ENCODE assay signal across 9 cellular contexts in genomic region chr6:100719883-100720682, GRCh38.
DNase-seq lines count a peak whose midpoint lies in the region; ATAC-seq and TF ChIP-seq lines count a peak whose summit lies in the region.
"Had no signal": no experiment of that assay in that cellular context is flagged by ENCODE, and none has a peak within 500 bp of the region (broad histone marks: within the 10 kb centered on the region; RNA-seq: fewer than 3 reads in every experiment).

No MANE protein-coding gene starts in this region.

- peaks cover 15% of the 10 kb centered on the region for H3K4me1 Mint-ChIP-seq in CD4-positive, alpha-beta T cell (ENCODE audit: low read depth)
- H3K4me1 Mint-ChIP-seq in neural crest cell: peaks cover 12% of the 10 kb centered on the region

- peak overlapping the region in 12 of 59 donors; percentile 1 to 33 (median 18) for H3K4me3 ChIP-seq in dorsolateral prefrontal cortex

- POLR2A ChIA-PET in CD4-positive, alpha-beta T cell (lab: Charles Lee): no interaction called here

- H3K36me3 Mint-ChIP-seq in CD4-positive, alpha-beta T cell (ENCODE audit: low read depth): peaks cover 35% of the 10 kb centered on the region
- peaks cover 4% of the 10 kb centered on the region for H3K36me3 Mint-ChIP-seq in neural crest cell (ENCODE audit: low read depth)

- no peaks in the 10 kb centered on the region for H3K9me3 ChIP-seq in CD4-positive, alpha-beta T cell (ENCODE audit: control insufficient read depth, low read length)

- H3K4me3 Mint-ChIP-seq in CD4-positive, alpha-beta T cell: peak overlapping the region; percentile 20
- no peak overlapping the region for H3K4me3 Mint-ChIP-seq in neural crest cell
- H3K4me3 Mint-ChIP-seq: IgD-negative memory B cell had no signal

- no peaks in the 10 kb centered on the region for H3K27me3 ChIP-seq in CD4-positive, alpha-beta T cell (ENCODE audit: control insufficient read depth, insufficient read depth, low read length)
- no peaks in the 10 kb centered on the region for H3K27me3 ChIP-seq in dorsolateral prefrontal cortex

- DNase-seq in CD4-positive, alpha-beta T cell: no peak
- DNase-seq in NCI-H460 (ENCODE audit: extremely low read depth, low read depth) (peak; percentile 7), dorsolateral prefrontal cortex (no peak), neural crest cell (ENCODE audit: low read depth, low spot score) (no peak), UCSD-AML1 (lab: John Stamatoyannopoulos, UW; ENCODE audit: unreplicated experiment) (no peak), HK-2 (ENCODE audit: unreplicated experiment) (no peak)
- DNase-seq in activated T-cell treated with anti-CD3 and anti-CD28 coated beads, Interleukin-2, amount 50 U/mL, for 1 hour: no peak

- intact Hi-C loops in CD4-positive, alpha-beta T cell (cut with DNase I, micrococcal nuclease): loop anchor here (5.0 kb wide), 2 partner anchors 603 to 853 kb away; no protein-coding TSS in a partner anchor
- intact Hi-C loops in dorsolateral prefrontal cortex (cut with DNase I): no loop called here

- H3K9me3 Mint-ChIP-seq in CD4-positive, alpha-beta T cell: no peaks in the 10 kb centered on the region
- no peaks in the 10 kb centered on the region for H3K9me3 Mint-ChIP-seq in neural crest cell
- H3K9me3 Mint-ChIP-seq: IgD-negative memory B cell had no signal

- CTCF ChIA-PET in CD4-positive, alpha-beta T cell (lab: Charles Lee): no interaction called here

- no peaks in the 10 kb centered on the region for H3K27me3 Mint-ChIP-seq in CD4-positive, alpha-beta T cell
- no peaks in the 10 kb centered on the region for H3K27me3 Mint-ChIP-seq in neural crest cell (ENCODE audit: low read depth)
- H3K27me3 Mint-ChIP-seq: IgD-negative memory B cell had no signal

- H3K27ac ChIP-seq in CD4-positive, alpha-beta T cell (ENCODE audit: low read depth, low read length): no peak overlapping the region
- H3K27ac ChIP-seq in dorsolateral prefrontal cortex: no peak overlapping the region

- peak; percentile 60 for TF ChIP-seq CTCF in CD4-positive, alpha-beta T cell (IDR thresholded peaks at IDR 0.05)
- peak in 55 of 56 donors; percentile 9 to 72 (median 52) for TF ChIP-seq CTCF in dorsolateral prefrontal cortex (IDR thresholded peaks at IDR 0.05 in 54 of 56, conservative IDR thresholded peaks at IDR 0.05 in 2 of 56; ENCODE audit: low read depth in 1 of 56, partially characterized antibody in 56 of 56)
- peak; percentile 68 for TF ChIP-seq CTCF in neural crest cell (conservative IDR thresholded peaks at IDR 0.05)

- H3K27ac Mint-ChIP-seq in CD4-positive, alpha-beta T cell: no peak overlapping the region
- H3K27ac Mint-ChIP-seq in neural crest cell (ENCODE audit: unreplicated experiment): no peak overlapping the region

- no peak for ATAC-seq in CD4-positive, alpha-beta T cell (ENCODE audit: poor library complexity)
- ATAC-seq in GM21423 (IDR thresholded peaks at IDR 0.05; ENCODE audit: unreplicated experiment): peak; percentile 53

Comparison
In these comparisons a context has a peak if more than half of its experiments do, and no peak if none do; other contexts are left out.
1. intact Hi-C loops: an anchor here in CD4-positive, alpha-beta T cell (5.0 kb wide); none called in dorsolateral prefrontal cortex.